ENCODE assay signal across 28 cellular contexts in the genomic region with DNA sequence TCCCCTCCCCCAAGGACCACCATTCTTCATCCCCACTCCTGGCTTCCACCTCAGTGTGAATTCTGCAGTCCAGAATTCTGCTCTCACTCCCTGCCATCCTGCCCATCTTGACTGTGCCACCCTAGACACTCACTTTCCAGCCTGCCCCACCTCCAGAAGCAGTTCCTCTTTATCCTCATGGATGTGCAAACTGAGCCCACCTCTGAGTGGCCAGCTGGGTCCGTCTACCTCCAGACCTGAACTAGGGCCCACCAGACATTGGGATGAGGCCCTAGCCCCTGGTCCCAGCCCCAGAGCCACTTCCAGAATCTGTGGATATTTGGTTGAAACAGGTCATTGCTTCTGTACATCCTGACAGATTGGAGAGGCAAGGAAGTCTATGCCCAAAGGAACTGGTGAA. TPM values are rescaled to one million over a fixed set of nuclear protein-coding genes. Genes with fewer than 3 reads are reported as not detected.
"Had no signal": no experiment of that assay in that cellular context is flagged by ENCODE, and none has a peak within 500 bp of the region (broad histone marks: within the 10 kb centered on the region; RNA-seq: fewer than 3 reads in every experiment).

No MANE protein-coding gene starts in this region.

- H3K4me3 ChIP-seq: ascending aorta, cardiac muscle cell, Peyer's patch had no signal

- H3K27me3 ChIP-seq: ascending aorta, cardiac muscle cell, Peyer's patch had no signal

- DNase-seq: activated CD4-positive, alpha-beta T cell treated with anti-CD3 and anti-CD28 coated beads, Interleukin-2, amount 10 ng/mL, durations not matched to agents 24 days and 14 days; activated CD4-positive, alpha-beta T cell treated with anti-CD3 and anti-CD28 coated beads, Interleukin-2, amount 50 U/mL, for 4 hours; activated CD8-positive, alpha-beta T cell treated with anti-CD3 and anti-CD28 coated beads for 36 hours; activated naive CD8-positive, alpha-beta T cell treated with anti-CD3 and anti-CD28 coated beads, Interleukin-2, amount 10 ng/mL, durations not matched to agents 7 days and 5 days; activated T-cell treated with anti-CD3 and anti-CD28 coated beads, Interleukin-2, amount 50 U/mL, for 1 hour; amygdala; cerebellar nuclear complex; MM.1S; MV-4-11; NCI-H1092; NCI-H1436 treated with DMSO at 0.1 percent for 48 hours; NCI-H1694 treated with DMSO at 0.1 percent for 48 hours; NCI-H2029; NCI-H345; NCI-H524 treated with DMSO at 0.1 percent for 48 hours; PC-3; RPMI8226; SW 1271; T-helper 2 cell; T-helper 9 cell had no signal

- H3K27ac ChIP-seq: ascending aorta, cardiac muscle cell, KMS-11, Peyer's patch had no signal

- H3K36me3 ChIP-seq: ascending aorta, cardiac muscle cell, Peyer's patch had no signal

- ATAC-seq: activated CD8-positive, alpha-beta T cell treated with anti-CD3 and anti-CD28 coated beads for 36 hours; PC-3; Right ventricle myocardium inferior had no signal

- H3K4me1 ChIP-seq: ascending aorta, Peyer's patch had no signal

- H3K9me3 ChIP-seq: ascending aorta, Peyer's patch had no signal

- H3K4me2 ChIP-seq: KMS-11 had no signal

RNA-seq across cellular contexts. Expression of a gene that starts 58.5 kb away (rescaled TPM):
- total RNA-seq: activated CD4-positive, alpha-beta T cell treated with anti-CD3 and anti-CD28 coated beads, Interleukin-2, amount 10 ng/mL, durations not matched to agents 24 days and 14 days; activated CD8-positive, alpha-beta memory T cell treated with anti-CD3 and anti-CD28 coated beads for 36 hours; activated CD8-positive, alpha-beta T cell treated with anti-CD3 and anti-CD28 coated beads for 36 hours; activated naive CD8-positive, alpha-beta T cell treated with anti-CD3 and anti-CD28 coated beads, Interleukin-2, amount 10 ng/mL, durations not matched to agents 7 days and 5 days; activated T-helper 2 cell treated with anti-CD3 and anti-CD28 coated beads, Interferon-gamma antibody, Interleukin-2, Interleukin-4, amounts not matched to agents 10 μg/mL and 5 μg/mL and 100 μg/mL, durations not matched to agents 14 hours and 24 hours and 36 hours; LHCN-M2; PC-3 had no signal
